In genomic region chr3:27134165-27134796, GRCh38 we compare ENCODE assay signal across 8 cellular contexts.
DNase-seq lines count a peak whose midpoint lies in the region; ATAC-seq and TF ChIP-seq lines count a peak whose summit lies in the region.

No MANE protein-coding gene starts in this region.

- no peak overlapping the region for H3K4me3 Mint-ChIP-seq in central memory CD8-positive, alpha-beta T cell

- in situ Hi-C loops in GM13976 (cut with MboI; ENCODE audit: low sequenced_read_pairs, unreplicated experiment): loop anchor here (25.0 kb wide), 1 partner anchor 553 kb away; no protein-coding TSS in a partner anchor

- no peak overlapping the region for H3K27ac Mint-ChIP-seq in central memory CD8-positive, alpha-beta T cell (ENCODE audit: low read depth)

- no peaks in the 10 kb centered on the region for H3K36me3 Mint-ChIP-seq in central memory CD8-positive, alpha-beta T cell (ENCODE audit: insufficient read depth)

- DNase-seq in 8988T: peak; percentile 14
- DNase-seq in GM13976 (ENCODE audit: low spot score): peak; percentile 42
- peak; percentile 45 for DNase-seq in NCI-H146 (lab: John Stamatoyannopoulos, UW)
- DNase-seq in activated CD4-positive, CD25-positive, alpha-beta regulatory T cell (lab: John Stamatoyannopoulos, UW): peak; percentile 5 to 36 (median 16)
- DNase-seq in central memory CD8-positive, alpha-beta T cell (ENCODE audit: low spot score in 2 of 2): peak; percentile 24 to 27
- peak; percentile 42 to 57 for DNase-seq in left colon
- peak; percentile 64 for DNase-seq in stimulated activated CD4-positive, alpha-beta T cell treated with anti-CD3 and anti-CD28 coated beads, Interleukin-4, amount 100 ng/mL, for 24 hours

- intact Hi-C loops in left colon (cut with DNase I, micrococcal nuclease): loop anchor here in 1 of 2 donors (10.0 kb wide), 1 partner anchor 141 kb away; no protein-coding TSS in a partner anchor

- H3K9me3 Mint-ChIP-seq in central memory CD8-positive, alpha-beta T cell: no peaks in the 10 kb centered on the region

- H3K27me3 Mint-ChIP-seq in central memory CD8-positive, alpha-beta T cell: peaks cover 13% of the 10 kb centered on the region

- H3K4me1 Mint-ChIP-seq in central memory CD8-positive, alpha-beta T cell: no peaks in the 10 kb centered on the region

- ATAC-seq in HG02798 (IDR thresholded peaks at IDR 0.05; ENCODE audit: poor library complexity, unreplicated experiment) (peak; percentile 94), left colon (peak; percentile 88)
- ATAC-seq in central memory CD8-positive, alpha-beta T cell (replicated peaks; ENCODE audit: extremely low read depth, poor library complexity, severe bottlenecking): peak; percentile 52

- TF ChIP-seq CTCF in GM13976 (IDR thresholded peaks at IDR 0.05; ENCODE audit: borderline replicate concordance, control extremely low read depth, extremely low read depth, insufficient read depth, missing control alignments): peak; percentile 93

Comparison
In these comparisons a context has a peak if more than half of its experiments do, and no peak if none do; other contexts are left out.
1. Peak in every context shown above with its lines: DNase-seq and ATAC-seq.
2. DNase-seq: peak in every context shown above with its lines; median percentile 64 in stimulated activated CD4-positive, alpha-beta T cell treated with anti-CD3 and anti-CD28 coated beads, Interleukin-4, amount 100 ng/mL, for 24 hours; 50 in left colon; 45 in NCI-H146; 42 in GM13976; 26 in central memory CD8-positive, alpha-beta T cell; 16 in activated CD4-positive, CD25-positive, alpha-beta regulatory T cell; 14 in 8988T.